Comparison of ENCODE assay signal across 9 cellular contexts in genomic region chr5:78569441-78569840, GRCh38.
DNase-seq lines count a peak whose midpoint lies in the region; ATAC-seq and TF ChIP-seq lines count a peak whose summit lies in the region.
"Had no signal": no experiment of that assay in that cellular context is flagged by ENCODE, and none has a peak within 500 bp of the region (broad histone marks: within the 10 kb centered on the region; RNA-seq: fewer than 3 reads in every experiment).

No MANE protein-coding gene starts in this region.

- H3K27me3 ChIP-seq in endodermal cell (ENCODE audit: control insufficient read depth, insufficient read depth, low read length, poor library complexity, severe bottlenecking): no peaks in the 10 kb centered on the region

- H3K4me3 ChIP-seq in endodermal cell (ENCODE audit: low read length): no peak overlapping the region

- no peaks in the 10 kb centered on the region for H3K9me3 Mint-ChIP-seq in endodermal cell

- H3K36me3 Mint-ChIP-seq in endodermal cell (ENCODE audit: low read depth): peaks cover 38% of the 10 kb centered on the region

- peak overlapping the region; percentile 69 for H3K27ac Mint-ChIP-seq in endodermal cell

- 77 to 81% methylated on average over 8 to 10 of the region's 10 CpGs for WGBS in endodermal cell (ENCODE audit: insufficient coverage in 1 of 2, insufficient read length in 1 of 2), 2 experiments

- H3K4me1 ChIP-seq in endodermal cell (ENCODE audit: control insufficient read depth, insufficient read depth, low read length): peaks cover 12% of the 10 kb centered on the region

- peaks cover 52% of the 10 kb centered on the region for H3K4me1 Mint-ChIP-seq in endodermal cell

- peak; percentile 52 for DNase-seq in DMS79 treated with DMSO at 0.1 percent for 48 hours (lab: John Stamatoyannopoulos, UW)
- peak; percentile 54 for DNase-seq in NCI-H226
- no peak for DNase-seq in endodermal cell
- peak; percentile 72 for DNase-seq in non-pigmented ciliary epithelial cell (ENCODE audit: low read depth)
- no peak for DNase-seq in cortex of kidney (lab: John Stamatoyannopoulos, UW)
- no peak for DNase-seq in stimulated activated CD4-positive, alpha-beta T cell treated with anti-CD3 and anti-CD28 coated beads, Interleukin-4, amount 100 ng/mL, for 24 hours
- no peak for DNase-seq in cerebellar cortex (ENCODE audit: low spot score)
- DNase-seq: NK-92 treated with Interleukin-12 subunit alpha and Interleukin-12 subunit beta, amount 100 ng/mL, for 24 hours had no signal

- H3K9me3 ChIP-seq in endodermal cell (ENCODE audit: control insufficient read depth, low read length): no peaks in the 10 kb centered on the region

- TF ChIP-seq CTCF in endodermal cell (conservative IDR thresholded peaks at IDR 0.05): no peak

- no peaks in the 10 kb centered on the region for H3K27me3 Mint-ChIP-seq in endodermal cell (ENCODE audit: insufficient read depth)

- no peak for ATAC-seq in GM18498 (IDR thresholded peaks at IDR 0.05; ENCODE audit: unreplicated experiment)

- peaks cover 42% of the 10 kb centered on the region for H3K36me3 ChIP-seq in endodermal cell (ENCODE audit: control insufficient read depth, insufficient read depth, low read length)

- no peak overlapping the region for H3K4me3 Mint-ChIP-seq in endodermal cell

- no peak overlapping the region for H3K9ac ChIP-seq in endodermal cell (ENCODE audit: extremely low read depth, low read length, poor library complexity, severe bottlenecking)

- no peak overlapping the region for H3K27ac ChIP-seq in endodermal cell (ENCODE audit: low read depth, low read length)

Comparison
In these comparisons a context has a peak if more than half of its experiments do, and no peak if none do; other contexts are left out.
1. DNase-seq: peak in DMS79 treated with DMSO at 0.1 percent for 48 hours (single experiment), NCI-H226 (single experiment) and non-pigmented ciliary epithelial cell (single experiment); none in endodermal cell (single experiment), cortex of kidney (single experiment), stimulated activated CD4-positive, alpha-beta T cell treated with anti-CD3 and anti-CD28 coated beads, Interleukin-4, amount 100 ng/mL, for 24 hours (single experiment) and cerebellar cortex (single experiment).